19 cellular contexts compared by ENCODE assay signal in the genomic region with DNA sequence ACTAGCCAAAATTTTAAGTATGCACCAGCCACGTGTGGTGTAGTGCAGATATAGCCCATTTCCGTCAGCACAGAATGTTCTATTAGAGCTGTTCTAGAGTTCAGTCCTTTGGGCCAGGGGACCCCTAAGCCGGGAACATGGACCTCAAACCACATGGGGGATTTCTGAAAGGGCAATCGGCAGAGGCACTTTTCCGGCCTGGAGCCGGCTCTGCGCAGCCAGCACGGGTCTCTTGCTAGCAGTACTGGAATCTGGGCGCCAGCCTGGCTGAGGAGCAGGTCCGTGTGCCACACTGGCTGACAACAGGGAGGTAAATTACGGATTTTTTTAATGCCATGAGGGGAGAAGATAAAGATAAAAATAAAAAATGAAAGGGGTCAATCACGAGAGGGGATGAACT.
DNase-seq lines count a peak whose midpoint lies in the region; ATAC-seq and TF ChIP-seq lines count a peak whose summit lies in the region.
"Had no signal": no experiment of that assay in that cellular context is flagged by ENCODE, and none has a peak within 500 bp of the region (broad histone marks: within the 10 kb centered on the region; RNA-seq: fewer than 3 reads in every experiment).

No MANE protein-coding gene starts in this region.

- H3K4me3 ChIP-seq in mesendoderm (ENCODE audit: low read length) = no peak overlapping the region
- H3K4me3 ChIP-seq: A549, MG63, Peyer's patch had no signal

- no peak overlapping the region for H3K18ac ChIP-seq in mesendoderm (ENCODE audit: low read length)

- H3K4me2 ChIP-seq in mesendoderm (ENCODE audit: low read length) = no peak overlapping the region
- H3K4me2 ChIP-seq: A549 had no signal

- WGBS in mesendoderm (ENCODE audit: extremely low coverage, insufficient coverage, low lambda C conversion rate) = no CpG with 5 or more reads among the region's 12 CpGs

- peaks cover 6% of the 10 kb centered on the region for H3K4me1 Mint-ChIP-seq in activated naive CD4-positive, alpha-beta T cell treated with anti-CD3 and anti-CD28 coated beads, Interleukin-2, amount 50 U/mL, for 24 hours
- H3K4me1 Mint-ChIP-seq in activated naive CD4-positive, alpha-beta T cell treated with anti-CD3 and anti-CD28 coated beads, Interleukin-2, amount 10 ng/mL, durations not matched to agents 7 days and 5 days = peaks cover 3% of the 10 kb centered on the region
- H3K4me1 Mint-ChIP-seq in stimulated activated effector memory CD8-positive, alpha-beta T cell treated with anti-CD3 and anti-CD28 coated beads, Interleukin-12 subunit alpha, Interleukin-12 subunit beta, amount 100 ng/mL, for 72 hours = peaks cover 18% of the 10 kb centered on the region

- no peaks in the 10 kb centered on the region for H3K36me3 ChIP-seq in mesendoderm (ENCODE audit: control insufficient read depth, insufficient read depth, low read length)
- H3K36me3 ChIP-seq: MG63 had no signal

- no peak overlapping the region for H3K56ac ChIP-seq in mesendoderm (ENCODE audit: low read length)

- no peak overlapping the region for H3K4me3 Mint-ChIP-seq in activated naive CD4-positive, alpha-beta T cell treated with anti-CD3 and anti-CD28 coated beads, Interleukin-2, amount 50 U/mL, for 24 hours
- H3K4me3 Mint-ChIP-seq in activated naive CD4-positive, alpha-beta T cell treated with anti-CD3 and anti-CD28 coated beads, Interleukin-2, amount 10 ng/mL, durations not matched to agents 7 days and 5 days = no peak overlapping the region
- no peak overlapping the region for H3K4me3 Mint-ChIP-seq in stimulated activated effector memory CD8-positive, alpha-beta T cell treated with anti-CD3 and anti-CD28 coated beads, Interleukin-12 subunit alpha, Interleukin-12 subunit beta, amount 100 ng/mL, for 72 hours
- H3K4me3 Mint-ChIP-seq: CD4-positive, CD25-positive, alpha-beta regulatory T cell had no signal

- H3K27ac ChIP-seq in RWPE1 (peak overlapping the region; percentile 89), epithelial cell of prostate (peak overlapping the region; percentile 28), mesendoderm (ENCODE audit: low read depth, low read length) (no peak overlapping the region)

- H3K27ac Mint-ChIP-seq in activated naive CD4-positive, alpha-beta T cell treated with anti-CD3 and anti-CD28 coated beads, Interleukin-2, amount 50 U/mL, for 24 hours = peak overlapping the region; percentile 51
- no peak overlapping the region for H3K27ac Mint-ChIP-seq in activated naive CD4-positive, alpha-beta T cell treated with anti-CD3 and anti-CD28 coated beads, Interleukin-2, amount 10 ng/mL, durations not matched to agents 7 days and 5 days
- peak overlapping the region; percentile 70 for H3K27ac Mint-ChIP-seq in stimulated activated effector memory CD8-positive, alpha-beta T cell treated with anti-CD3 and anti-CD28 coated beads, Interleukin-12 subunit alpha, Interleukin-12 subunit beta, amount 100 ng/mL, for 72 hours

- POLR2A ChIA-PET in RWPE1 (lab: Yijun Ruan, JAX; ENCODE audit: low non-redundant PET) = no interaction called here

- H3K4ac ChIP-seq in mesendoderm (ENCODE audit: low read depth, low read length) = no peak overlapping the region

- H3K9me3 Mint-ChIP-seq in activated naive CD4-positive, alpha-beta T cell treated with anti-CD3 and anti-CD28 coated beads, Interleukin-2, amount 50 U/mL, for 24 hours = no peaks in the 10 kb centered on the region
- H3K9me3 Mint-ChIP-seq in activated naive CD4-positive, alpha-beta T cell treated with anti-CD3 and anti-CD28 coated beads, Interleukin-2, amount 10 ng/mL, durations not matched to agents 7 days and 5 days = no peaks in the 10 kb centered on the region
- H3K9me3 Mint-ChIP-seq in stimulated activated effector memory CD8-positive, alpha-beta T cell treated with anti-CD3 and anti-CD28 coated beads, Interleukin-12 subunit alpha, Interleukin-12 subunit beta, amount 100 ng/mL, for 72 hours = no peaks in the 10 kb centered on the region
- H3K9me3 Mint-ChIP-seq: CD4-positive, CD25-positive, alpha-beta regulatory T cell had no signal

- H3K23ac ChIP-seq in mesendoderm (ENCODE audit: low read length) = no peak overlapping the region

- no peaks in the 10 kb centered on the region for H3K79me2 ChIP-seq in mesendoderm (ENCODE audit: control insufficient read depth, insufficient read depth, low read length)

- H4K8ac ChIP-seq in mesendoderm (ENCODE audit: low read depth, low read length) = no peak overlapping the region

- H4K5ac ChIP-seq in mesendoderm (ENCODE audit: low read length) = no peak overlapping the region

- no peak for ATAC-seq in stimulated activated effector memory CD8-positive, alpha-beta T cell treated with anti-CD3 and anti-CD28 coated beads, Interleukin-12 subunit alpha, Interleukin-12 subunit beta, amount 100 ng/mL, for 72 hours

- no peak overlapping the region for H2BK15ac ChIP-seq in mesendoderm (replicated peaks; ENCODE audit: low read depth)

- DNase-seq in activated naive CD4-positive, alpha-beta T cell treated with anti-CD3 and anti-CD28 coated beads, Interleukin-2, amount 10 ng/mL, durations not matched to agents 7 days and 5 days = no peak
- DNase-seq in RWPE1 (ENCODE audit: low spot score) (no peak), epithelial cell of prostate (ENCODE audit: low read depth, low spot score) (no peak), 8988T (no peak), AG08395 (ENCODE audit: low spot score) (no peak), mesendoderm (no peak)
- no peak for DNase-seq in stimulated activated effector memory CD8-positive, alpha-beta T cell treated with anti-CD3 and anti-CD28 coated beads, Interleukin-12 subunit alpha, Interleukin-12 subunit beta, amount 100 ng/mL, for 72 hours (ENCODE audit: low spot score in 2 of 2)
- DNase-seq: Calu3; CD4-positive, CD25-positive, alpha-beta regulatory T cell; KG1; MG63; NCI-H1092 treated with DMSO at 0.1 percent for 48 hours; NCI-H1694 treated with DMSO at 0.1 percent for 48 hours; NCI-H2171; NCI-H446 treated with DMSO at 0.1 percent for 48 hours; NCI-H748 treated with DMSO at 0.1 percent for 48 hours had no signal

- H2BK120ac ChIP-seq in mesendoderm (ENCODE audit: low read depth, low read length) = no peak overlapping the region

- no peaks in the 10 kb centered on the region for H3K4me1 ChIP-seq in mesendoderm (ENCODE audit: control insufficient read depth, low read depth, low read length)

- no peak overlapping the region for H2AK5ac ChIP-seq in mesendoderm (ENCODE audit: low read length)

- H3K79me1 ChIP-seq in mesendoderm (ENCODE audit: low read length) = no peaks in the 10 kb centered on the region

- H3K27me3 Mint-ChIP-seq in activated naive CD4-positive, alpha-beta T cell treated with anti-CD3 and anti-CD28 coated beads, Interleukin-2, amount 50 U/mL, for 24 hours = no peaks in the 10 kb centered on the region
- no peaks in the 10 kb centered on the region for H3K27me3 Mint-ChIP-seq in activated naive CD4-positive, alpha-beta T cell treated with anti-CD3 and anti-CD28 coated beads, Interleukin-2, amount 10 ng/mL, durations not matched to agents 7 days and 5 days
- H3K27me3 Mint-ChIP-seq: CD4-positive, CD25-positive, alpha-beta regulatory T cell had no signal

- CTCF ChIA-PET in activated naive CD4-positive, alpha-beta T cell treated with anti-CD3 and anti-CD28 coated beads, Interleukin-2, amount 10 ng/mL, durations not matched to agents 7 days and 5 days (lab: Charles Lee) = interaction anchor here (0.8 to 3.3 kb wide), 8 partner anchors 7 to 956 kb away, joined by 3 to 29 read pairs (median 4); no protein-coding TSS in a partner anchor
- CTCF ChIA-PET in RWPE1 (lab: Yijun Ruan, JAX) = interaction anchor here (0.8 to 4.6 kb wide), 7 partner anchors 15 to 957 kb away, joined by 3 to 41 read pairs (median 9); no protein-coding TSS in a partner anchor

- H3K36me3 Mint-ChIP-seq in activated naive CD4-positive, alpha-beta T cell treated with anti-CD3 and anti-CD28 coated beads, Interleukin-2, amount 50 U/mL, for 24 hours = peaks cover 3% of the 10 kb centered on the region
- peaks cover 5% of the 10 kb centered on the region for H3K36me3 Mint-ChIP-seq in activated naive CD4-positive, alpha-beta T cell treated with anti-CD3 and anti-CD28 coated beads, Interleukin-2, amount 10 ng/mL, durations not matched to agents 7 days and 5 days
- H3K36me3 Mint-ChIP-seq in stimulated activated effector memory CD8-positive, alpha-beta T cell treated with anti-CD3 and anti-CD28 coated beads, Interleukin-12 subunit alpha, Interleukin-12 subunit beta, amount 100 ng/mL, for 72 hours = peaks cover 40% of the 10 kb centered on the region

- TF ChIP-seq CTCF in RWPE1 (conservative IDR thresholded peaks at IDR 0.05; ENCODE audit: low read depth) = no peak

- H2BK5ac ChIP-seq in mesendoderm (ENCODE audit: low read length) = no peak overlapping the region

- H3K9ac ChIP-seq in mesendoderm (ENCODE audit: low read length) = no peak overlapping the region

- H3K27me3 ChIP-seq in mesendoderm (ENCODE audit: insufficient read depth, low read length, poor library complexity) = no peaks in the 10 kb centered on the region
- H3K27me3 ChIP-seq: MG63, Peyer's patch had no signal
